9 cellular contexts compared by ENCODE assay signal in the genomic region with DNA sequence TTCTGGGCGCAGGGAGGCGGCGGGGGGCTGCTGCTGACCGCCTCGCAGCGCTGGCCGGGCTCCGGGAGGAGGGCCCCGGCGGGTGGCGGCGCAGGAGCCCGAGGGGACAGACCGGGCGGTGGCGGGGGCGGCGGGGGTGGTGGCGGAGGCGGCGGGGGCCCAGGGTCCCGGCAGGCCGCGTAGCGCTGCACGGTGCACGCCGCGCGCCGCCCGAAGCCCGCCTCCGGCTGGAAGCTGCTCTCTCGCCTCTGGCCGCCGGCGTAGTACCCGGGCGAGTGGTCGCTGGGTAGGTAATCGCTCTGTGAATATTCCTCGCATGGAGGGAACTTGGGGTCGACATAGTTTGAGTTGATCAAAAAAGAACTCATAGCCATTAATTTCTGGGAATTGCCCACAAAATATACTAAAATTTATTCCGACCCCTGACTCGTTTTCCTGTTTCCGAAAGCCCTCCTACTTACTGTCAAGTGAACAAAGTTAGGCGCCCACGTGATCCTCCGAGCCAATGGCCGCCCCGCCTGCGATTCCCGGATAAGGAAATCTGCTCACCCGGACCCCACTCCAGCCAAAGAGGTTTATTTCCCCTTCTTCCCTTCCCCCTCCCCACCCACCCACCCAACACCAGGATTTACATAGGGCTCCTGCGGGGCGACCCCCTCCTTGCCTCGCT. TPM values are rescaled to one million over a fixed set of nuclear protein-coding genes. Genes with fewer than 3 reads are reported as not detected.
DNase-seq lines count a peak whose midpoint lies in the region; ATAC-seq and TF ChIP-seq lines count a peak whose summit lies in the region.
"Had no signal": no experiment of that assay in that cellular context is flagged by ENCODE, and none has a peak within 500 bp of the region (broad histone marks: within the 10 kb centered on the region; RNA-seq: fewer than 3 reads in every experiment).

A gene (minus strand): TSS at position 405 of the 670 bp plus-strand sequence. CDS start 31 bp downstream, at position 374.

- H3K27me3 ChIP-seq in SK-N-SH (ENCODE audit: insufficient read depth) (peaks cover 94% of the 10 kb centered on the region), mesenchymal stem cell (ENCODE audit: control insufficient read depth in 1 of 2, insufficient read depth in 1 of 2, low read length in 2 of 2) (no peaks in the 10 kb centered on the region)

- H3K9me2 ChIP-seq in SK-N-SH = no peaks in the 10 kb centered on the region

- peak within 1 kb of the TSS; percentile 97 for H2BK120ac ChIP-seq in mesenchymal stem cell (ENCODE audit: low read depth, low read length)

- H3K14ac ChIP-seq in mesenchymal stem cell (ENCODE audit: low read length in 2 of 2) = peak within 1 kb of the TSS; percentile 87 to 97

- H4K20me1 ChIP-seq in SK-N-SH (ENCODE audit: insufficient read depth) = peaks cover 9% of the 10 kb centered on the region; the same call in 1 of the 2 replicates

- H3K4me3 Mint-ChIP-seq in activated B cell treated with CpG ODN at 0.5 μM for 24 hours = peak within 1 kb of the TSS; percentile 90
- peak within 1 kb of the TSS; percentile 68 for H3K4me3 Mint-ChIP-seq in dendritic cell treated with granulocyte-macrophage colony-stimulating factor and Interleukin-4, amounts not matched to agents 40 ng/mL and 50 ng/mL, for 4 days
- peak within 1 kb of the TSS; percentile 84 to 91 for H3K4me3 Mint-ChIP-seq in stimulated activated naive B cell treated with anti-CD40 and anti-IgM and Interleukin-4, amounts not matched to agents 10 μg/mL and 1 μg/mL and 100 μg/mL, for 72 hours

- intact Hi-C loops in activated B cell treated with CpG ODN at 0.5 μM for 24 hours (cut with micrococcal nuclease) = loop anchor here (1.0 kb wide), 2 partner anchors 19 to 33 kb away; a partner anchor contains a TSS
- intact Hi-C loops in dendritic cell treated with granulocyte-macrophage colony-stimulating factor and Interleukin-4, amounts not matched to agents 40 ng/mL and 50 ng/mL, for 4 days (cut with micrococcal nuclease) = no loop called here

- no peak within 1 kb of the TSS for H2BK5ac ChIP-seq in mesenchymal stem cell (ENCODE audit: low read depth, low read length, poor library complexity, severe bottlenecking)

- peaks cover 49% of the 10 kb centered on the region for H3K4me1 Mint-ChIP-seq in activated B cell treated with CpG ODN at 0.5 μM for 24 hours
- peaks cover 56% of the 10 kb centered on the region for H3K4me1 Mint-ChIP-seq in dendritic cell treated with granulocyte-macrophage colony-stimulating factor and Interleukin-4, amounts not matched to agents 40 ng/mL and 50 ng/mL, for 4 days (ENCODE audit: low read depth)
- peaks cover 27 to 64% of the 10 kb centered on the region in 2 donors for H3K4me1 Mint-ChIP-seq in stimulated activated naive B cell treated with anti-CD40 and anti-IgM and Interleukin-4, amounts not matched to agents 10 μg/mL and 1 μg/mL and 100 μg/mL, for 72 hours

- no peaks in the 10 kb centered on the region; a peak in 1 of 4 replicates for H3K4me1 ChIP-seq in SK-N-SH (ENCODE audit: control insufficient read depth in 1 of 2, insufficient read depth in 2 of 2, low read depth in 1 of 2, low read length in 1 of 2)
- peaks cover 37% of the 10 kb centered on the region for H3K4me1 ChIP-seq in mesenchymal stem cell (ENCODE audit: control insufficient read depth, insufficient read depth, low read depth, low read length)

- peak within 1 kb of the TSS; percentile 92 to 98 for H3K4ac ChIP-seq in mesenchymal stem cell (ENCODE audit: low read depth in 1 of 2, low read length in 2 of 2)

- peak within 1 kb of the TSS; percentile 80 to 89 for H2BK12ac ChIP-seq in mesenchymal stem cell (ENCODE audit: low read length in 2 of 2)

- peak within 1 kb of the TSS; percentile 86 for H2BK15ac ChIP-seq in mesenchymal stem cell (ENCODE audit: low read depth, poor library complexity, severe bottlenecking)

- peaks cover 4% of the 10 kb centered on the region for H3F3A ChIP-seq in SK-N-SH (replicated peaks; ENCODE audit: insufficient read depth)

- TF ChIP-seq EP300 in SK-N-SH (IDR thresholded peaks at IDR 0.05; ENCODE audit: borderline replicate concordance in 1 of 2, low read depth in 1 of 2, low read length in 1 of 2) = no peak

- CTCF ChIA-PET in SK-N-SH (lab: Yijun Ruan, JAX) = interaction anchor here (1.5 kb wide), 1 partner anchor 16 kb away, joined by 3 read pairs; no protein-coding TSS in a partner anchor
- CTCF ChIA-PET in activated B cell treated with CpG ODN at 0.5 μM for 24 hours (lab: Charles Lee) = no interaction called here

- H3K23ac ChIP-seq in mesenchymal stem cell (ENCODE audit: low read length in 2 of 2) = peak within 1 kb of the TSS in 1 of 2 experiments; percentile 91

- peak within 1 kb of the TSS; percentile 1 for H2AK5ac ChIP-seq in mesenchymal stem cell (ENCODE audit: low read length, severe bottlenecking)

- peak within 1 kb of the TSS; percentile 91 to 95 for H3K18ac ChIP-seq in mesenchymal stem cell (ENCODE audit: low read depth in 1 of 2, low read length in 2 of 2)

- ATAC-seq in SK-N-SH treated with all-trans-retinoic acid at 6 μM for 48 hours (no peak), activated B cell treated with CpG ODN at 0.5 μM for 24 hours (ENCODE audit: low read depth) (peak; percentile 80)
- peak; percentile 59 to 62 for ATAC-seq in stimulated activated naive B cell treated with anti-CD40 and anti-IgM and Interleukin-4, amounts not matched to agents 10 μg/mL and 1 μg/mL and 100 μg/mL, for 72 hours (replicated peaks)

- H3K4me3 ChIP-seq in SK-N-SH (ENCODE audit: low read depth in 2 of 2, low read length in 1 of 2) = no peak within 1 kb of the TSS
- peak within 1 kb of the TSS; percentile 69 to 96 for H3K4me3 ChIP-seq in mesenchymal stem cell (ENCODE audit: insufficient read depth in 1 of 2, low read depth in 1 of 2, low read length in 2 of 2)

- no peaks in the 10 kb centered on the region for H3K9me3 Mint-ChIP-seq in activated B cell treated with CpG ODN at 0.5 μM for 24 hours
- H3K9me3 Mint-ChIP-seq in dendritic cell treated with granulocyte-macrophage colony-stimulating factor and Interleukin-4, amounts not matched to agents 40 ng/mL and 50 ng/mL, for 4 days = no peaks in the 10 kb centered on the region
- H3K9me3 Mint-ChIP-seq in stimulated activated naive B cell treated with anti-CD40 and anti-IgM and Interleukin-4, amounts not matched to agents 10 μg/mL and 1 μg/mL and 100 μg/mL, for 72 hours = no peaks in the 10 kb centered on the region

- no peak for TF ChIP-seq RAD21 in SK-N-SH (IDR thresholded peaks at IDR 0.05; ENCODE audit: low read length)

- DNase-seq in SK-N-SH = no peak
- peak; percentile 69 for DNase-seq in MV-4-11 (lab: John Stamatoyannopoulos, UW)
- DNase-seq in activated B cell treated with CpG ODN at 0.5 μM for 24 hours = peak; percentile 42
- peak; percentile 88 for DNase-seq in mesenchymal stem cell
- DNase-seq in stimulated activated naive B cell treated with anti-CD40 and anti-IgM and Interleukin-4, amounts not matched to agents 10 μg/mL and 1 μg/mL and 100 μg/mL, for 72 hours = no peak
- DNase-seq in occipital lobe (lab: John Stamatoyannopoulos, UW) = no peak

- H3K27me3 Mint-ChIP-seq in activated B cell treated with CpG ODN at 0.5 μM for 24 hours = peaks cover 41% of the 10 kb centered on the region
- peaks cover 85% of the 10 kb centered on the region for H3K27me3 Mint-ChIP-seq in dendritic cell treated with granulocyte-macrophage colony-stimulating factor and Interleukin-4, amounts not matched to agents 40 ng/mL and 50 ng/mL, for 4 days
- peaks cover 68 to 82% of the 10 kb centered on the region in 2 donors for H3K27me3 Mint-ChIP-seq in stimulated activated naive B cell treated with anti-CD40 and anti-IgM and Interleukin-4, amounts not matched to agents 10 μg/mL and 1 μg/mL and 100 μg/mL, for 72 hours

- H3K79me1 ChIP-seq in mesenchymal stem cell (replicated peaks; ENCODE audit: low read length, poor library complexity, severe bottlenecking) = peaks cover 7% of the 10 kb centered on the region

- no peaks in the 10 kb centered on the region for H3K79me2 ChIP-seq in SK-N-SH (ENCODE audit: insufficient read depth)

- H3K27ac ChIP-seq in SK-N-SH (ENCODE audit: low read depth in 2 of 2, low read length in 1 of 2) = no peak within 1 kb of the TSS
- peak within 1 kb of the TSS; percentile 60 for H3K27ac ChIP-seq in mesenchymal stem cell (ENCODE audit: low read length, poor library complexity, severe bottlenecking)
- H3K27ac ChIP-seq: C4-2B had no signal

- H3K4me2 ChIP-seq in SK-N-SH = no peak within 1 kb of the TSS
- peak within 1 kb of the TSS; percentile 82 for H3K4me2 ChIP-seq in mesenchymal stem cell (ENCODE audit: low read length, poor library complexity, severe bottlenecking)

- H4K91ac ChIP-seq in mesenchymal stem cell (ENCODE audit: low read length) = peak within 1 kb of the TSS; percentile 95

- TF ChIP-seq CTCF in SK-N-SH (IDR thresholded peaks at IDR 0.05) (no peak), activated B cell treated with CpG ODN at 0.5 μM for 24 hours (IDR thresholded peaks at IDR 0.05) (no peak)

- peaks cover 2% of the 10 kb centered on the region for H3K36me3 Mint-ChIP-seq in activated B cell treated with CpG ODN at 0.5 μM for 24 hours (ENCODE audit: low read depth)
- no peaks in the 10 kb centered on the region for H3K36me3 Mint-ChIP-seq in dendritic cell treated with granulocyte-macrophage colony-stimulating factor and Interleukin-4, amounts not matched to agents 40 ng/mL and 50 ng/mL, for 4 days (ENCODE audit: low read depth)
- peaks cover 0 to 4% of the 10 kb centered on the region in 2 donors for H3K36me3 Mint-ChIP-seq in stimulated activated naive B cell treated with anti-CD40 and anti-IgM and Interleukin-4, amounts not matched to agents 10 μg/mL and 1 μg/mL and 100 μg/mL, for 72 hours

- H3K9me3 ChIP-seq in SK-N-SH (no peaks in the 10 kb centered on the region), mesenchymal stem cell (ENCODE audit: control insufficient read depth, low read length) (no peaks in the 10 kb centered on the region)

- WGBS in SK-N-SH (ENCODE audit: low lambda C conversion rate) = 21% methylated on average over 49 of the region's 58 CpGs
- under 1% methylated on average over 19 of the region's 58 CpGs for WGBS in mesenchymal stem cell

- no peaks in the 10 kb centered on the region for H3K36me3 ChIP-seq in SK-N-SH (replicated peaks in 1 of 2; ENCODE audit: control insufficient read depth in 1 of 2, insufficient read depth in 2 of 2, low read length in 1 of 2)
- peaks cover 6 to 10% of the 10 kb centered on the region in 2 experiments for H3K36me3 ChIP-seq in mesenchymal stem cell (ENCODE audit: control insufficient read depth in 1 of 2, insufficient read depth in 2 of 2, low read depth in 1 of 2, low read length in 2 of 2)

- H3K9ac ChIP-seq in SK-N-SH (no peak within 1 kb of the TSS), mesenchymal stem cell (ENCODE audit: low read length) (peak within 1 kb of the TSS; percentile 98)

- H4K8ac ChIP-seq in mesenchymal stem cell (ENCODE audit: low read length) = peak within 1 kb of the TSS; percentile 94

- H2AFZ ChIP-seq in SK-N-SH (ENCODE audit: low read depth) (no peak within 1 kb of the TSS), mesenchymal stem cell (ENCODE audit: low read depth, low read length) (no peak within 1 kb of the TSS)

- peak within 1 kb of the TSS; percentile 60 for H3K27ac Mint-ChIP-seq in activated B cell treated with CpG ODN at 0.5 μM for 24 hours
- peak within 1 kb of the TSS; percentile 60 for H3K27ac Mint-ChIP-seq in dendritic cell treated with granulocyte-macrophage colony-stimulating factor and Interleukin-4, amounts not matched to agents 40 ng/mL and 50 ng/mL, for 4 days
- peak within 1 kb of the TSS; percentile 56 for H3K27ac Mint-ChIP-seq in stimulated activated naive B cell treated with anti-CD40 and anti-IgM and Interleukin-4, amounts not matched to agents 10 μg/mL and 1 μg/mL and 100 μg/mL, for 72 hours

- POLR2A ChIA-PET in SK-N-SH (lab: Yijun Ruan, JAX) = no interaction called here
- POLR2A ChIA-PET in activated B cell treated with CpG ODN at 0.5 μM for 24 hours (lab: Charles Lee) = interaction anchor here (0.5 to 1.2 kb wide), 2 partner anchors 36 to 465 kb away, joined by 3 to 5 read pairs; no protein-coding TSS in a partner anchor

RNA-seq across cellular contexts. Expression of the gene that starts here (rescaled TPM):
- polyA plus RNA-seq in SK-N-SH (2012; rRNA removed) = 0.03 TPM in 2 replicates
- polyA plus RNA-seq in SK-N-SH (2012; cell fraction: cytosol; rRNA removed) = 0.03 TPM in 2 replicates
- 0.04 and 0.05 TPM in 2 replicates for polyA plus RNA-seq in SK-N-SH (2012; cell fraction: nucleus; rRNA removed)
- 0.88 and 1.4 TPM in 2 replicates for total RNA-seq in activated B cell treated with CpG ODN at 0.5 μM for 24 hours
- 5.9 TPM for polyA plus RNA-seq in mesenchymal stem cell (2013, experiment 1 of 2)
- 5.9 TPM for polyA plus RNA-seq in mesenchymal stem cell (2013, experiment 2 of 2)
- not detected for total RNA-seq in occipital lobe

Comparison
In these comparisons a context has a peak if more than half of its experiments do, and no peak if none do; other contexts are left out.
1. DNase-seq: peak in MV-4-11 (single experiment), activated B cell treated with CpG ODN at 0.5 μM for 24 hours (single experiment) and mesenchymal stem cell (single experiment); none in SK-N-SH (single experiment), stimulated activated naive B cell treated with anti-CD40 and anti-IgM and Interleukin-4, amounts not matched to agents 10 μg/mL and 1 μg/mL and 100 μg/mL, for 72 hours (single experiment) and occipital lobe (single experiment).
2. H3K4me3 ChIP-seq: peak in mesenchymal stem cell (2 of 2); none in SK-N-SH (0 of 2).
3. Peak in every context shown above with its lines, with median percentiles within 50 percentile points of each other: H3K27ac Mint-ChIP-seq and H3K4me3 Mint-ChIP-seq.